ENCODE assay signal across 1 cellular context in genomic region chr2:218883491-218884490, GRCh38.
TF ChIP-seq lines count a peak whose summit lies in the region.

No MANE protein-coding gene starts in this region.

TF ChIP-seq in IMR-90, 13 proteins besides CTCF, POLR2A, EP300 and RAD21 (continued from another document):
- TF ChIP-seq ELK1 (IDR thresholded peaks at IDR 0.05; ENCODE audit: borderline replicate concordance, low read depth, low read length) (no peak), BHLHE40 (IDR thresholded peaks at IDR 0.05; ENCODE audit: low read depth, low read length) (no peak), CHD1 (IDR thresholded peaks at IDR 0.05; ENCODE audit: low read depth, low read length) (no peak), MAZ (IDR thresholded peaks at IDR 0.05; ENCODE audit: borderline replicate concordance, low read depth, low read length) (no peak), NFE2L2 (IDR thresholded peaks at IDR 0.05; ENCODE audit: low read depth, low read length) (no peak), RCOR1 (IDR thresholded peaks at IDR 0.05; ENCODE audit: insufficient replicate concordance, low read length) (no peak), SMC3 (IDR thresholded peaks at IDR 0.05; ENCODE audit: low read depth, low read length) (no peak), USF2 (IDR thresholded peaks at IDR 0.05; ENCODE audit: low read depth, low read length) (no peak), CEBPB (IDR thresholded peaks at IDR 0.05; ENCODE audit: low read depth, low read length) (no peak), MAFK (IDR thresholded peaks at IDR 0.05; ENCODE audit: low read depth, low read length) (no peak), RFX5 (IDR thresholded peaks at IDR 0.05; ENCODE audit: low read depth, low read length) (no peak), FOS (IDR thresholded peaks at IDR 0.05; ENCODE audit: low read depth, low read length) (no peak)
